ENCODE assay signal across 30 cellular contexts in the genomic region with DNA sequence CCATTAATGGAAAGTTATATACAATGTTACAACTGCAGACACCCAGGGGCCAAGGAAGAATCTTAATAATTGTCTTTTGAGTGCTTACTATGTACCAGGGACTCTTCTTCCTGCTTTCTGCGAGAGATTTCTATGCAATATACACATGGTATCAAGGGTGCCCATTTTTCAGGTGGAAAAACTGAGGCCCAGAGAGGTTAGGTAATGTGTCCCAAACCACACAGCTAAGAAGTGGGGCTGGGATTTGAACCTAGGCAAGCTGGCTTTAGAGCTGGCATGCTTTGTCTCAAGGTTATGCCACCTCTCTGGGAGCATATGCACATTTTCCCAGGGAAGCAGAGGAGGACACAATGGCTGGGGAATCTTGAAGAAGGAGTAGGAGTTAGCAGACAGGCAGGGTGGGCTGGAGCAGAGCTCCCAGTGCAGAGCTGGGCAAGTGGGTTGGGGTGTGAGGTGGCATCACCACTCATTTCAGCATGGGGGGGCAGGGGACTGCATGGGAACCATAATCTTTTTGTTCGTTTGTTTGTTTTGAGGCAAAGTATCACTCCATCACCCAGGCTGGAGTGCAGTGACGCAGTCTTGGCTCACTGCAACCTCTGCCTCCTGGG.
"Had no signal": no experiment of that assay in that cellular context is flagged by ENCODE, and none has a peak within 500 bp of the region (broad histone marks: within the 10 kb centered on the region; RNA-seq: fewer than 3 reads in every experiment).

No MANE protein-coding gene starts in this region.

- H3K27ac ChIP-seq: adrenal gland, ascending aorta, brain microvascular endothelial cell, colonic mucosa, epithelial cell of prostate, esophagus squamous epithelium, gastroesophageal sphincter, WERI-Rb-1 had no signal

- H3K27ac Mint-ChIP-seq: activated B cell treated with CpG ODN at 0.5 μM for 24 hours; activated CD8-positive, alpha-beta T cell treated with anti-CD3 and anti-CD28 coated beads for 36 hours; activated naive CD4-positive, alpha-beta T cell treated with anti-CD3 and anti-CD28 coated beads for 36 hours; activated naive CD4-positive, alpha-beta T cell treated with anti-CD3 and anti-CD28 coated beads, Interleukin-2, amount 50 U/mL, for 24 hours; activated naive CD8-positive, alpha-beta T cell treated with anti-CD3 and anti-CD28 coated beads for 36 hours; activated naive CD8-positive, alpha-beta T cell treated with anti-CD3 and anti-CD28 coated beads, Interleukin-2, amount 50 U/mL, for 24 hours; activated T-helper 17 cell treated with anti-CD3 and anti-CD28 coated beads, Interleukin-2, amount 50 U/mL, for 72 hours; effector memory CD8-positive, alpha-beta T cell; T-helper 17 cell; T-helper 2 cell treated with Interferon-gamma antibody and Interleukin-4, amounts not matched to agents 5 μg/mL and 100 μg/mL, for 36 hours had no signal

- H3K9me3 ChIP-seq: adrenal gland, ascending aorta, colonic mucosa, esophagus squamous epithelium, gastroesophageal sphincter had no signal

- H3K9me3 Mint-ChIP-seq: activated B cell treated with CpG ODN at 0.5 μM for 24 hours; activated CD8-positive, alpha-beta T cell treated with anti-CD3 and anti-CD28 coated beads for 36 hours; activated naive CD4-positive, alpha-beta T cell treated with anti-CD3 and anti-CD28 coated beads for 36 hours; activated naive CD4-positive, alpha-beta T cell treated with anti-CD3 and anti-CD28 coated beads, Interleukin-2, amount 50 U/mL, for 24 hours; activated naive CD8-positive, alpha-beta T cell treated with anti-CD3 and anti-CD28 coated beads for 36 hours; activated naive CD8-positive, alpha-beta T cell treated with anti-CD3 and anti-CD28 coated beads, Interleukin-2, amount 50 U/mL, for 24 hours; activated T-cell treated with anti-CD3 and anti-CD28 coated beads, Interleukin-2, amount 50 U/mL, for 4 hours; activated T-helper 17 cell treated with anti-CD3 and anti-CD28 coated beads, Interleukin-2, amount 50 U/mL, for 72 hours; effector memory CD8-positive, alpha-beta T cell; T-helper 2 cell treated with Interferon-gamma antibody and Interleukin-4, amounts not matched to agents 5 μg/mL and 100 μg/mL, for 36 hours had no signal

- H3K36me3 Mint-ChIP-seq: activated naive CD4-positive, alpha-beta T cell treated with anti-CD3 and anti-CD28 coated beads, Interleukin-2, amount 50 U/mL, for 24 hours; activated naive CD8-positive, alpha-beta T cell treated with anti-CD3 and anti-CD28 coated beads for 36 hours had no signal

- FAIRE-seq: endothelial cell of umbilical vein had no signal

- H3K36me3 ChIP-seq: brain microvascular endothelial cell, colonic mucosa, WERI-Rb-1 had no signal

- DNase-seq: activated B cell treated with CpG ODN at 0.5 μM for 24 hours; activated CD4-positive, alpha-beta T cell treated with anti-CD3 and anti-CD28 coated beads for 48 hours; activated CD4-positive, alpha-beta T cell treated with anti-CD3 and anti-CD28 coated beads, Interleukin-2, amount 50 U/mL, for 1 hour; activated CD4-positive, alpha-beta T cell treated with anti-CD3 and anti-CD28 coated beads, Interleukin-2, amount 50 U/mL, for 48 hours; activated CD8-positive, alpha-beta memory T cell treated with anti-CD3 and anti-CD28 coated beads for 24 hours; activated CD8-positive, alpha-beta T cell treated with anti-CD3 and anti-CD28 coated beads for 36 hours; activated effector memory CD4-positive, alpha-beta T cell treated with Interleukin-2 at 50 U/mL for 16 hours; activated naive CD4-positive, alpha-beta T cell treated with anti-CD3 and anti-CD28 coated beads for 36 hours; activated naive CD8-positive, alpha-beta T cell treated with anti-CD3 and anti-CD28 coated beads for 36 hours; activated naive CD8-positive, alpha-beta T cell treated with anti-CD3 and anti-CD28 coated beads, Interleukin-2, amount 50 U/mL, for 24 hours; activated T-cell treated with anti-CD3 and anti-CD28 coated beads, Interleukin-2, amount 50 U/mL, for 4 hours; adrenal gland; brain microvascular endothelial cell; colonic mucosa; effector CD4-positive, alpha-beta T cell; effector memory CD8-positive, alpha-beta T cell; esophagus squamous epithelium; foreskin melanocyte; T-helper 1 cell; T-helper 17 cell; T1000; WERI-Rb-1 had no signal

- H3K4me1 ChIP-seq: colonic mucosa had no signal

- H3K4me3 Mint-ChIP-seq: activated B cell treated with CpG ODN at 0.5 μM for 24 hours; activated CD8-positive, alpha-beta T cell treated with anti-CD3 and anti-CD28 coated beads for 36 hours; activated naive CD4-positive, alpha-beta T cell treated with anti-CD3 and anti-CD28 coated beads for 36 hours; activated naive CD4-positive, alpha-beta T cell treated with anti-CD3 and anti-CD28 coated beads, Interleukin-2, amount 50 U/mL, for 24 hours; activated naive CD8-positive, alpha-beta T cell treated with anti-CD3 and anti-CD28 coated beads for 36 hours; activated naive CD8-positive, alpha-beta T cell treated with anti-CD3 and anti-CD28 coated beads, Interleukin-2, amount 50 U/mL, for 24 hours; activated T-cell treated with anti-CD3 and anti-CD28 coated beads, Interleukin-2, amount 50 U/mL, for 4 hours; activated T-helper 17 cell treated with anti-CD3 and anti-CD28 coated beads, Interleukin-2, amount 50 U/mL, for 72 hours; effector memory CD8-positive, alpha-beta T cell; T-helper 17 cell; T-helper 2 cell treated with Interferon-gamma antibody and Interleukin-4, amounts not matched to agents 5 μg/mL and 100 μg/mL, for 36 hours had no signal

- H3K4me3 ChIP-seq: adrenal gland, ascending aorta, colonic mucosa, esophagus squamous epithelium, gastroesophageal sphincter had no signal

- H3K4me1 Mint-ChIP-seq: activated B cell treated with CpG ODN at 0.5 μM for 24 hours; activated naive CD4-positive, alpha-beta T cell treated with anti-CD3 and anti-CD28 coated beads, Interleukin-2, amount 50 U/mL, for 24 hours; activated naive CD8-positive, alpha-beta T cell treated with anti-CD3 and anti-CD28 coated beads for 36 hours; activated naive CD8-positive, alpha-beta T cell treated with anti-CD3 and anti-CD28 coated beads, Interleukin-2, amount 50 U/mL, for 24 hours; activated T-helper 17 cell treated with anti-CD3 and anti-CD28 coated beads, Interleukin-2, amount 50 U/mL, for 72 hours; T-helper 17 cell had no signal

- H3K27me3 Mint-ChIP-seq: activated CD8-positive, alpha-beta T cell treated with anti-CD3 and anti-CD28 coated beads for 36 hours; activated naive CD8-positive, alpha-beta T cell treated with anti-CD3 and anti-CD28 coated beads, Interleukin-2, amount 50 U/mL, for 24 hours; activated T-helper 17 cell treated with anti-CD3 and anti-CD28 coated beads, Interleukin-2, amount 50 U/mL, for 72 hours had no signal

- ATAC-seq: activated CD4-positive, CD25-positive, alpha-beta regulatory T cell treated with anti-CD3 and anti-CD28 coated beads, Interleukin-2, amount 50 U/mL, for 24 hours; activated CD8-positive, alpha-beta T cell treated with anti-CD3 and anti-CD28 coated beads for 36 hours; activated naive CD8-positive, alpha-beta T cell treated with anti-CD3 and anti-CD28 coated beads, Interleukin-2, amount 50 U/mL, for 24 hours; activated T-cell treated with anti-CD3 and anti-CD28 coated beads, Interleukin-2, amount 50 U/mL, for 4 hours; activated T-helper 17 cell treated with anti-CD3 and anti-CD28 coated beads, Interleukin-2, amount 50 U/mL, for 72 hours; effector memory CD8-positive, alpha-beta T cell; gastroesophageal sphincter; T-helper 17 cell had no signal

- H3K27me3 ChIP-seq: adrenal gland, ascending aorta, colonic mucosa, esophagus squamous epithelium, gastroesophageal sphincter had no signal
